8 cellular contexts compared by ENCODE assay signal in the genomic region with DNA sequence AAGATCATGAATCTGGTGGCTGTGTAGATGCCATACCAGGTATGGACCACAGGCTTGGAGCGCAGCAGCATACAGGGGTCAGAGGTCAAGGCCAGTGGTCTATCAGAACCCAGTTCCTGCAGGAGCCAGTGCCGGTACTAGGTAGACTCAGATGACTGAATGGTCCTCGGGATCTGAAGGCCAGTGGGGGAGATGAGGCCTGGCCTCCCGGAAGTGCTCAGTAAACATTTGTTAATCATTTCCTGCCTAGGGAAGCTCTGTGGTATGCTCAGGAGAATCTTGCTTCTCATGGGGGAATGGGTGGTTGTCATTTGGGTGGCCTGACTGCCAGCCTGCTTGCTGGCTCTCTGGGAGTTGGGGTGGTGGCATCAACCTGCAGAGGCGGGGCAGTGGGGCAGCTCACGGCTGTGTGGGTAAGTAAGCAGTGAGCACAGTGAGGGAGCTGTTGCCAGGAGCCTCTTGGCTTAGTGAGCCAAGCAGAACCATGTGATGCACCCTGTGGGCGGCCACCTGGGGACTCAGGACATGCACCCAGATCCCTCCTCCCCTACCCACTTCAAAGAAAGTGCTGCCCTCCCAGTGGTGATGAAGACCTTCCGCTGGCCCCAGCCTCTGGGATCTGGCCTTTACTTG. TPM values are rescaled to one million over a fixed set of nuclear protein-coding genes. Genes with fewer than 3 reads are reported as not detected.
DNase-seq lines count a peak whose midpoint lies in the region; ATAC-seq and TF ChIP-seq lines count a peak whose summit lies in the region.

No MANE protein-coding gene starts in this region.

- intact Hi-C loops in activated B cell treated with CpG ODN at 0.5 μM for 24 hours (cut with micrococcal nuclease), result loop anchor here (1.0 to 2.0 kb wide), 2 partner anchors 8 to 95 kb away; no protein-coding TSS in a partner anchor

- H3K27me3 Mint-ChIP-seq in activated B cell treated with CpG ODN at 0.5 μM for 24 hours, result no peaks in the 10 kb centered on the region
- no peaks in the 10 kb centered on the region for H3K27me3 Mint-ChIP-seq in stimulated activated naive CD8-positive, alpha-beta T cell treated with anti-CD3 and anti-CD28 coated beads, Interleukin-15, amount 100 ng/mL, for 72 hours

- peak overlapping the region; percentile 51 for H3K4me3 Mint-ChIP-seq in activated B cell treated with CpG ODN at 0.5 μM for 24 hours
- H3K4me3 Mint-ChIP-seq in stimulated activated naive CD8-positive, alpha-beta T cell treated with anti-CD3 and anti-CD28 coated beads, Interleukin-15, amount 100 ng/mL, for 72 hours, result peak overlapping the region; percentile 55 to 79

- no peaks in the 10 kb centered on the region for H3K9me3 Mint-ChIP-seq in activated B cell treated with CpG ODN at 0.5 μM for 24 hours
- H3K9me3 Mint-ChIP-seq in stimulated activated naive CD8-positive, alpha-beta T cell treated with anti-CD3 and anti-CD28 coated beads, Interleukin-15, amount 100 ng/mL, for 72 hours, result no peaks in the 10 kb centered on the region

- POLR2A ChIA-PET in activated B cell treated with CpG ODN at 0.5 μM for 24 hours (lab: Charles Lee), result interaction anchor here (0.6 to 1.2 kb wide), 6 partner anchors 9 to 165 kb away, joined by 3 to 4 read pairs (median 3); partner anchors contain the start of genes NUP160 and PTPRJ

- peak; percentile 80 to 85 for DNase-seq in AML-193 (lab: John Stamatoyannopoulos, UW)
- DNase-seq in HK-2 (ENCODE audit: unreplicated experiment), result peak; percentile 73
- peak; percentile 48 for DNase-seq in activated B cell treated with CpG ODN at 0.5 μM for 24 hours
- DNase-seq in glomerular visceral epithelial cell (ENCODE audit: extremely low spot score), result peak; percentile 82
- DNase-seq in stimulated activated naive CD8-positive, alpha-beta T cell treated with anti-CD3 and anti-CD28 coated beads, Interleukin-15, amount 100 ng/mL, for 72 hours, result peak; percentile 26 to 68
- no peak for DNase-seq in SJCRH30

- no peaks in the 10 kb centered on the region; the same call in 1 of the 2 replicates for H3K27me3 ChIP-seq in SJCRH30

- H3K9me3 ChIP-seq in SJCRH30 (replicated peaks), result no peaks in the 10 kb centered on the region

- CTCF ChIA-PET in activated B cell treated with CpG ODN at 0.5 μM for 24 hours (lab: Charles Lee), result interaction anchor here (1.3 kb wide), 1 partner anchor 79 kb away, joined by 5 read pairs; no protein-coding TSS in a partner anchor

- no peak overlapping the region for H3K4me3 ChIP-seq in SJCRH30

- no peak overlapping the region for H3K27ac ChIP-seq in SJCRH30

- ATAC-seq in GM19397 (IDR thresholded peaks at IDR 0.05; ENCODE audit: unreplicated experiment), result peak; percentile 69
- peak; percentile 88 for ATAC-seq in activated B cell treated with CpG ODN at 0.5 μM for 24 hours (ENCODE audit: low read depth)
- peak; percentile 51 for ATAC-seq in stimulated activated naive CD8-positive, alpha-beta T cell treated with anti-CD3 and anti-CD28 coated beads, Interleukin-15, amount 100 ng/mL, for 72 hours
- no peak for ATAC-seq in HG02571 (IDR thresholded peaks at IDR 0.05; ENCODE audit: unreplicated experiment)

- H3K36me3 ChIP-seq in SJCRH30, result no peaks in the 10 kb centered on the region

- no peaks in the 10 kb centered on the region for H3K36me3 Mint-ChIP-seq in activated B cell treated with CpG ODN at 0.5 μM for 24 hours (ENCODE audit: low read depth)

- H3K27ac Mint-ChIP-seq in activated B cell treated with CpG ODN at 0.5 μM for 24 hours, result peak overlapping the region; percentile 90
- peak overlapping the region; percentile 90 to 95 for H3K27ac Mint-ChIP-seq in stimulated activated naive CD8-positive, alpha-beta T cell treated with anti-CD3 and anti-CD28 coated beads, Interleukin-15, amount 100 ng/mL, for 72 hours

- TF ChIP-seq CTCF in activated B cell treated with CpG ODN at 0.5 μM for 24 hours (IDR thresholded peaks at IDR 0.05), result no peak

- no peaks in the 10 kb centered on the region for H3K4me1 ChIP-seq in SJCRH30

- H3K4me1 Mint-ChIP-seq in activated B cell treated with CpG ODN at 0.5 μM for 24 hours, result peaks cover 70% of the 10 kb centered on the region
- H3K4me1 Mint-ChIP-seq in stimulated activated naive CD8-positive, alpha-beta T cell treated with anti-CD3 and anti-CD28 coated beads, Interleukin-15, amount 100 ng/mL, for 72 hours, result peaks cover 94% of the 10 kb centered on the region

RNA-seq across cellular contexts. Expression of gene PTPRJ, which starts 33.0 kb away (rescaled TPM):
- total RNA-seq in activated B cell treated with CpG ODN at 0.5 μM for 24 hours, result 18.8 and 19.2 TPM in 2 replicates
- 0.68 and 1.0 TPM in 2 replicates for total RNA-seq in SJCRH30 (2014; rRNA removed; shearing (Covaris generic))

Comparison
In these comparisons a context has a peak if more than half of its experiments do, and no peak if none do; other contexts are left out.
1. DNase-seq: peak in AML-193 (2 of 2), HK-2 (single experiment), activated B cell treated with CpG ODN at 0.5 μM for 24 hours (single experiment), glomerular visceral epithelial cell (single experiment) and stimulated activated naive CD8-positive, alpha-beta T cell treated with anti-CD3 and anti-CD28 coated beads, Interleukin-15, amount 100 ng/mL, for 72 hours (2 of 2); none in SJCRH30 (0 of 2).